Comparison of ENCODE assay signal across 8 cellular contexts in genomic region chr3:43769471-43770425, GRCh38.
A peak's percentile ranks its signal among the peaks of the same experiment; 100 is the strongest.
DNase-seq lines count a peak whose midpoint lies in the region; ATAC-seq and TF ChIP-seq lines count a peak whose summit lies in the region.

No MANE protein-coding gene starts in this region.

- H3K4me3 ChIP-seq in LNCaP clone FGC (ENCODE audit: low read depth, low read length) (no peak overlapping the region), neural progenitor cell (peak overlapping the region; percentile 34)

- H3K4me2 ChIP-seq in neural progenitor cell: peak overlapping the region; percentile 71

- H3K79me2 ChIP-seq in neural progenitor cell (ENCODE audit: low read depth): no peaks in the 10 kb centered on the region

- no peaks in the 10 kb centered on the region for H3K36me3 ChIP-seq in neural progenitor cell

- H3K4me1 ChIP-seq in foreskin keratinocyte: peaks cover 40% of the 10 kb centered on the region
- H3K4me1 ChIP-seq in neural progenitor cell: peaks cover 11% of the 10 kb centered on the region

- H3K36me3 Mint-ChIP-seq in neural progenitor cell: no peaks in the 10 kb centered on the region

- H3K9me3 ChIP-seq in neural progenitor cell (ENCODE audit: low read depth): no peaks in the 10 kb centered on the region

- no peaks in the 10 kb centered on the region for H3K27me3 ChIP-seq in foreskin keratinocyte
- H3K27me3 ChIP-seq in neural progenitor cell: no peaks in the 10 kb centered on the region

- peak; percentile 82 for TF ChIP-seq CTCF in LNCaP clone FGC (IDR thresholded peaks at IDR 0.05; ENCODE audit: control insufficient read depth, extremely low read depth, insufficient read depth)
- peak; percentile 99 for TF ChIP-seq CTCF in foreskin keratinocyte (conservative IDR thresholded peaks at IDR 0.05)
- TF ChIP-seq CTCF in neural progenitor cell (IDR thresholded peaks at IDR 0.05): peak; percentile 92

- H3F3A ChIP-seq in neural progenitor cell (ENCODE audit: low read depth): no peaks in the 10 kb centered on the region

- peak; percentile 51 for DNase-seq in NCI-H1436 (lab: John Stamatoyannopoulos, UW)
- DNase-seq in NCI-H1436 treated with DMSO at 0.1 percent for 48 hours (lab: John Stamatoyannopoulos, UW): no peak
- peak; percentile 80 for DNase-seq in LNCaP clone FGC (ENCODE audit: low read depth)
- DNase-seq in SIG-M5 treated with dmso at 0.1 percent for 504 hours (lab: John Stamatoyannopoulos, UW; ENCODE audit: unreplicated experiment): peak; percentile 92
- peak; percentile 41 to 69 (median 61) for DNase-seq in activated naive CD4-positive, alpha-beta T cell (lab: John Stamatoyannopoulos, UW)
- DNase-seq in foreskin keratinocyte: peak; percentile 89 to 96
- DNase-seq in neural progenitor cell (ENCODE audit: low spot score): peak; percentile 98
- DNase-seq in stimulated activated naive CD8-positive, alpha-beta T cell treated with anti-CD3 and anti-CD28 coated beads, Interleukin-15, amount 100 ng/mL, for 72 hours: peak; percentile 71 to 75

- H3K9ac ChIP-seq in neural progenitor cell: no peak overlapping the region

- H3K27me3 Mint-ChIP-seq in neural progenitor cell (ENCODE audit: insufficient read depth, low read depth): peaks cover 3% of the 10 kb centered on the region
- H3K27me3 Mint-ChIP-seq in stimulated activated naive CD8-positive, alpha-beta T cell treated with anti-CD3 and anti-CD28 coated beads, Interleukin-15, amount 100 ng/mL, for 72 hours: peaks cover 40% of the 10 kb centered on the region

- H3K4me1 Mint-ChIP-seq in neural progenitor cell: peaks cover 12% of the 10 kb centered on the region
- H3K4me1 Mint-ChIP-seq in stimulated activated naive CD8-positive, alpha-beta T cell treated with anti-CD3 and anti-CD28 coated beads, Interleukin-15, amount 100 ng/mL, for 72 hours: peaks cover 42% of the 10 kb centered on the region

- H3K4me3 Mint-ChIP-seq in neural progenitor cell: peak overlapping the region; percentile 41
- H3K4me3 Mint-ChIP-seq in stimulated activated naive CD8-positive, alpha-beta T cell treated with anti-CD3 and anti-CD28 coated beads, Interleukin-15, amount 100 ng/mL, for 72 hours: peak overlapping the region; percentile 5 to 64

- H3K27ac ChIP-seq in foreskin keratinocyte (no peak overlapping the region), neural progenitor cell (no peak overlapping the region)

- peak; percentile 98 for ATAC-seq in foreskin keratinocyte
- ATAC-seq in stimulated activated naive CD8-positive, alpha-beta T cell treated with anti-CD3 and anti-CD28 coated beads, Interleukin-15, amount 100 ng/mL, for 72 hours: peak; percentile 85

- peak overlapping the region; percentile 72 for H2AFZ ChIP-seq in neural progenitor cell (replicated peaks)

- H3K9me3 Mint-ChIP-seq in neural progenitor cell: no peaks in the 10 kb centered on the region
- H3K9me3 Mint-ChIP-seq in stimulated activated naive CD8-positive, alpha-beta T cell treated with anti-CD3 and anti-CD28 coated beads, Interleukin-15, amount 100 ng/mL, for 72 hours: no peaks in the 10 kb centered on the region

- H4K20me1 ChIP-seq in neural progenitor cell (ENCODE audit: low read depth): no peaks in the 10 kb centered on the region

- H3K27ac Mint-ChIP-seq in neural progenitor cell: no peak overlapping the region
- H3K27ac Mint-ChIP-seq in stimulated activated naive CD8-positive, alpha-beta T cell treated with anti-CD3 and anti-CD28 coated beads, Interleukin-15, amount 100 ng/mL, for 72 hours: no peak overlapping the region
